In the genomic region with DNA sequence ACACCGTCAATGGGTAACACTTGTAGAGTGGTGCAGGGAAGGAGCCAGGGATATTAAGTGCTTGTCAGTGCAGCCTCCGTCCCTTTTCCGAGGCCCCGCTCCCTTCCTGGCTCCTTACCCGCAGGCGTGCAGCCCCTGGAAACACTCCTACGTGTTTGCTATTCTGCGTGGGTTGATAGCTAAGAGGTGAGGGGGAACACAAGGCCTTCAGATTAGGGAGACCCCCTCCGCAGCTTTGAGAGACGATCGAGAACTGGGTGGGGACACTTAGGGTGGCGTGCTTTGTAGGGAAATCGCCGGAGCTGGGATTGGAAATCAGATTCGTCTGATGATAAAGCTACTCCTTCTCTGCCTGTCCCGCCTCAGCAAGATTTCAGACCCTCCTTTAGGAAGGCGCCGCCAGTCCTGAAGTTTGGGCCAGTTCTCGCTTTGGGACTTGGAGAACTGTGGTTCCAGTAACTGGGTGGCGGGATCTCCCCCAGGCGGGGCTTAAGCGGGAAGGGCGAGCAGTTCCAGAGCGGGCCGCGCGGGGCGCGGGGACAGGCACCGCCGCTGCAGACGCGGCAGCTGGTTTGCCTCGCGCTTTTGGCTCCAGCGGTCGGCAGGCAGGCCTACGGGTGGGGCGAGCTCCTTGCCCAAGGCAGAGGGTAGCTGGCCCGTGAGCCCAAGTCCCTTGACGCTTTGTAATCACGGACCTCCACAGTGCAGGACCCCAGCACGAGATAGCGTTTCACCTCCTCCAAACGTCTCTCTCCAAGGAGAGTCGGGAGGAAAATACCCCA, we compare ENCODE assay signal across 7 cellular contexts. TPM values are rescaled to one million over a fixed set of nuclear protein-coding genes. Genes with fewer than 3 reads are reported as not detected.
A peak's percentile ranks its signal among the peaks of the same experiment; 100 is the strongest.
DNase-seq lines count a peak whose midpoint lies in the region; ATAC-seq, FAIRE-seq and TF ChIP-seq lines count a peak whose summit lies in the region.

No MANE protein-coding gene starts in this region.

- FAIRE-seq in GM12891 (lab: Jason Lieb, UNC): peak; percentile 72

- peak; percentile 80 for DNase-seq in GM12891 (ENCODE audit: insufficient read length, low spot score)
- DNase-seq in NCI-H2081 treated with DMSO at 0.1 percent for 48 hours (lab: John Stamatoyannopoulos, UW): peak; percentile 39
- DNase-seq in cerebellar cortex (ENCODE audit: low spot score): peak; percentile 52
- peak; percentile 81 for DNase-seq in kidney tubule cell (ENCODE audit: low spot score)
- DNase-seq in stimulated activated CD4-positive, alpha-beta T cell treated with anti-CD3 and anti-CD28 coated beads, Interleukin-15, amount 100 ng/mL, for 48 hours (ENCODE audit: low read depth in 2 of 2): peak; percentile 17 to 52

- peak; percentile 89 for ATAC-seq in HG02763 (IDR thresholded peaks at IDR 0.05; ENCODE audit: unreplicated experiment)
- ATAC-seq in activated CD4-positive, CD25-positive, alpha-beta regulatory T cell treated with anti-CD3 and anti-CD28 coated beads, Interleukin-2, amount 50 U/mL, for 24 hours: peak; percentile 81 to 89

- no peak for TF ChIP-seq POLR2A in GM12891 (IDR thresholded peaks at IDR 0.05; ENCODE audit: low read depth, low read length)

TF ChIP-seq in GM12891, 5 proteins besides CTCF, POLR2A, EP300 and RAD21:
- TF ChIP-seq POLR2AphosphoS5 (IDR thresholded peaks at IDR 0.05; ENCODE audit: low read depth, low read length): no peak
- no peak for TF ChIP-seq POU2F2 (IDR thresholded peaks at IDR 0.05; ENCODE audit: low read depth, low read length)
- TF ChIP-seq TAF1 (IDR thresholded peaks at IDR 0.05; ENCODE audit: low read depth, low read length): no peak
- TF ChIP-seq PAX5 (IDR thresholded peaks at IDR 0.05; ENCODE audit: insufficient read depth, low read length, severe bottlenecking): no peak
- TF ChIP-seq SPI1 (IDR thresholded peaks at IDR 0.05; ENCODE audit: low read depth, low read length): no peak

RNA-seq across cellular contexts. Expression of gene FAM107A, which starts 8.0 kb away (rescaled TPM):
- polyA plus RNA-seq in GM12891 (2012; ENCODE audit: low read depth, missing spikeins): not detected

RNA-seq across cellular contexts. Expression of gene ACOX2, which starts 48.2 kb away (rescaled TPM):
- not detected for polyA plus RNA-seq in GM12891 (2012; ENCODE audit: low read depth, missing spikeins)

Comparison
In these comparisons a context has a peak if more than half of its experiments do, and no peak if none do; other contexts are left out.
1. Peak in every context shown above with its lines: DNase-seq and ATAC-seq.